ENCODE assay signal across 8 cellular contexts in genomic region chr6:43769526-43770416, GRCh38. TPM values are rescaled to one million over a fixed set of nuclear protein-coding genes. Genes with fewer than 3 reads are reported as not detected.
DNase-seq lines count a peak whose midpoint lies in the region; TF ChIP-seq lines count a peak whose summit lies in the region.

VEGFA (plus strand) TSS chr6:43770211.

- H3K9me3 ChIP-seq in Loucy (ENCODE audit: insufficient read depth, low read depth, low read length) = no peaks in the 10 kb centered on the region
- H3K9me3 ChIP-seq in neural progenitor cell (ENCODE audit: low read depth) = no peaks in the 10 kb centered on the region
- no peaks in the 10 kb centered on the region for H3K9me3 ChIP-seq in subcutaneous abdominal adipose tissue (ENCODE audit: control insufficient read depth in 5 of 5, low read length in 5 of 5)

- H3K4me1 Mint-ChIP-seq in neural progenitor cell = peaks cover 46% of the 10 kb centered on the region

- H3K27me3 ChIP-seq in Loucy (ENCODE audit: insufficient read depth, low read length, poor library complexity, severe bottlenecking) (no peaks in the 10 kb centered on the region), neural progenitor cell (peaks cover 5% of the 10 kb centered on the region), subcutaneous abdominal adipose tissue (ENCODE audit: control insufficient read depth in 5 of 5, insufficient read depth in 4 of 5, low read length in 5 of 5) (no peaks in the 10 kb centered on the region)

- TF ChIP-seq CTCF in Loucy (conservative IDR thresholded peaks at IDR 0.05; ENCODE audit: low read length) (peak; percentile 99), fibroblast of villous mesenchyme (IDR thresholded peaks at IDR 0.05; ENCODE audit: insufficient read depth, low read depth, low read length) (peak; percentile 97), neural progenitor cell (IDR thresholded peaks at IDR 0.05) (peak; percentile 98)

- H3K36me3 ChIP-seq in Loucy (ENCODE audit: insufficient read depth, low read length) = no peaks in the 10 kb centered on the region
- H3K36me3 ChIP-seq in neural progenitor cell = no peaks in the 10 kb centered on the region
- H3K36me3 ChIP-seq in subcutaneous abdominal adipose tissue (ENCODE audit: control insufficient read depth in 5 of 5, insufficient read depth in 5 of 5, low read length in 5 of 5) = no peaks in the 10 kb centered on the region

- peak within 1 kb of the TSS; percentile 93 for H2AFZ ChIP-seq in Loucy (ENCODE audit: low read length)
- H2AFZ ChIP-seq in neural progenitor cell (replicated peaks) = no peak within 1 kb of the TSS

- no peak within 1 kb of the TSS for H3K27ac ChIP-seq in neural progenitor cell
- H3K27ac ChIP-seq in subcutaneous abdominal adipose tissue (ENCODE audit: low read depth, low read length) = peak within 1 kb of the TSS; percentile 96

- H3K4me1 ChIP-seq in Loucy (ENCODE audit: insufficient read depth, low read length, poor library complexity, severe bottlenecking) = peaks cover 30% of the 10 kb centered on the region
- peaks cover 49% of the 10 kb centered on the region for H3K4me1 ChIP-seq in neural progenitor cell
- peaks cover 9 to 59% (median 44%) of the 10 kb centered on the region in 5 donors for H3K4me1 ChIP-seq in subcutaneous abdominal adipose tissue (ENCODE audit: control insufficient read depth in 5 of 5, insufficient read depth in 5 of 5, low read length in 5 of 5)

- H3K4me3 Mint-ChIP-seq in neural progenitor cell = peak within 1 kb of the TSS; percentile 97

- H3F3A ChIP-seq in Loucy (ENCODE audit: low read depth) (no peaks in the 10 kb centered on the region), neural progenitor cell (ENCODE audit: low read depth) (peaks cover 26% of the 10 kb centered on the region)

- peak; percentile 88 for DNase-seq in ELR (ENCODE audit: low read depth)
- peak; percentile 95 for DNase-seq in H4 (ENCODE audit: low spot score)
- DNase-seq in SHP77 (lab: John Stamatoyannopoulos, UW) = peak; percentile 56 to 79
- DNase-seq in activated gamma-delta T cell (lab: John Stamatoyannopoulos, UW) = peak; percentile 65
- peak; percentile 91 for DNase-seq in fibroblast of villous mesenchyme (ENCODE audit: low read depth)
- DNase-seq in neural progenitor cell (ENCODE audit: low spot score) = peak; percentile 95

- H3K9ac ChIP-seq in Loucy (ENCODE audit: low read depth, low read length, poor library complexity, severe bottlenecking) = peak within 1 kb of the TSS; percentile 95
- peak within 1 kb of the TSS; percentile 60 for H3K9ac ChIP-seq in neural progenitor cell
- peak within 1 kb of the TSS; percentile 56 to 97 (median 86) for H3K9ac ChIP-seq in subcutaneous abdominal adipose tissue (ENCODE audit: low read length in 5 of 5)

- H3K4me3 ChIP-seq in Loucy (ENCODE audit: low read length, poor library complexity, severe bottlenecking) (peak within 1 kb of the TSS; percentile 87), fibroblast of villous mesenchyme (ENCODE audit: low read depth, low read length) (peak within 1 kb of the TSS; percentile 95), neural progenitor cell (peak within 1 kb of the TSS; percentile 70), subcutaneous abdominal adipose tissue (ENCODE audit: low read depth in 1 of 5, low read length in 5 of 5) (peak within 1 kb of the TSS; percentile 82 to 93 (median 86))

- peaks cover 47% of the 10 kb centered on the region for H3K79me2 ChIP-seq in Loucy (ENCODE audit: insufficient read depth, low read length)
- H3K79me2 ChIP-seq in neural progenitor cell (ENCODE audit: low read depth) = peaks cover 45% of the 10 kb centered on the region

- H3K9me3 Mint-ChIP-seq in neural progenitor cell = peaks cover 2% of the 10 kb centered on the region

- peaks cover 6% of the 10 kb centered on the region for H3K36me3 Mint-ChIP-seq in neural progenitor cell

- H3K4me2 ChIP-seq in Loucy (ENCODE audit: low read depth, low read length, poor library complexity, severe bottlenecking) (peak within 1 kb of the TSS; percentile 98), neural progenitor cell (peak within 1 kb of the TSS; percentile 99)

- peaks cover 29% of the 10 kb centered on the region for H3K27me3 Mint-ChIP-seq in neural progenitor cell (ENCODE audit: insufficient read depth, low read depth)

- peak within 1 kb of the TSS; percentile 89 for H3K27ac Mint-ChIP-seq in neural progenitor cell

- H3K9me2 ChIP-seq in Loucy (replicated peaks; ENCODE audit: low read depth, low read length) = no peaks in the 10 kb centered on the region

- H4K20me1 ChIP-seq in Loucy (ENCODE audit: insufficient read depth, low read length, poor library complexity, severe bottlenecking) (peaks cover 22% of the 10 kb centered on the region), neural progenitor cell (ENCODE audit: low read depth) (peaks cover 43% of the 10 kb centered on the region)

RNA-seq across cellular contexts. Expression of gene VEGFA, which starts in this region (rescaled TPM):
- 46.8 and 55.6 TPM in 2 replicates for total RNA-seq in H4 (2014; rRNA removed; shearing (Covaris generic))
- 84.2 and 132 TPM in 2 replicates for total RNA-seq in fibroblast of villous mesenchyme
- 49.6 and 78.6 TPM in 2 replicates for total RNA-seq in neural progenitor cell (ENCODE audit: low replicate concordance)
